ENCODE assay signal across 1 cellular context in the genomic region with DNA sequence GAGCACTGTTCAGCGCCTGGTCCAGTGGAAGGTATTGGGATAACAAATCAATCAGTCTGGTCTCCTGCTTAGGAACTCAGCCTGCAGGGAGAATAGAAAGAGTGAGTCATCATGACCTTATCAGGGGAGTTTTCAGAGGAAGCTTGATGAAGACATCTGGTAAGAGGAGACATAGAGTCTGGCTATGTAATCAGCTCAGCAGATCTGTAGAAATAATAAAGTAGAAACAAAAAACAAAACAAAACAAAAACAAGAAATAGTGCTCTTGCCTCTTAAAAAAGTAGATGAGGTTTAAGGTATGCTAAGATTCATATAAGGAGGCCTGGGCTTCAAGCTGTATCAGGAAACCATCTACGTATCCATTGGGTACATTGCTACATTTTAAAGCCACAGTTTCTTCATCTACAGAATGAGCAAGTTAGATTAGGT.
TF ChIP-seq lines count a peak whose summit lies in the region.

No MANE protein-coding gene starts in this region.

TF ChIP-seq in K562, 482 proteins besides CTCF, POLR2A, EP300 and RAD21 (continued from another document and continues in another):
- TF ChIP-seq GTF3C2 (IDR thresholded peaks at IDR 0.05; ENCODE audit: borderline replicate concordance, extremely low read depth, insufficient read length) (no peak), MTA3 (IDR thresholded peaks at IDR 0.05; ENCODE audit: borderline replicate concordance) (no peak), CEBPG (CRISPR knock-in tag; IDR thresholded peaks at IDR 0.05) (no peak), CEBPG (tag; conservative IDR thresholded peaks at IDR 0.05 in 1 of 2, IDR thresholded peaks at IDR 0.05 in 1 of 2) (peak; percentile 70 to 77), NCOA6 (IDR thresholded peaks at IDR 0.05) (no peak), NEUROD1 (IDR thresholded peaks at IDR 0.05; ENCODE audit: borderline replicate concordance, low read depth, low read length, partially characterized antibody) (peak; percentile 71), ARID1B (IDR thresholded peaks at IDR 0.05) (peak; percentile 94), MBD2 (IDR thresholded peaks at IDR 0.05; ENCODE audit: borderline replicate concordance, low read depth) (no peak), WHSC1 (IDR thresholded peaks at IDR 0.05; ENCODE audit: low read length) (no peak), RNF219 (CRISPR knock-in tag; IDR thresholded peaks at IDR 0.05) (no peak), PHF20 (IDR thresholded peaks at IDR 0.05; ENCODE audit: partially characterized antibody) (no peak), POLR2B (IDR thresholded peaks at IDR 0.05; ENCODE audit: low read depth, partially characterized antibody) (no peak), PRPF4 (IDR thresholded peaks at IDR 0.05; ENCODE audit: insufficient read depth, low read depth, low read length, poor library complexity, severe bottlenecking) (no peak), ZNF3 (CRISPR knock-in tag; IDR thresholded peaks at IDR 0.05) (no peak), ZNF431 (CRISPR knock-in tag; IDR thresholded peaks at IDR 0.05) (no peak), KDM4B (IDR thresholded peaks at IDR 0.05; ENCODE audit: borderline replicate concordance in 2 of 2, low read depth in 1 of 2) (no peak), CHD4 (IDR thresholded peaks at IDR 0.05; ENCODE audit: insufficient read depth, insufficient replicate concordance, low read depth, low read length, poor library complexity, severe bottlenecking) (no peak), SMAD1 (IDR thresholded peaks at IDR 0.05; ENCODE audit: low read depth, low read length, partially characterized antibody) (peak; percentile 39), ZNF280A (IDR thresholded peaks at IDR 0.05; ENCODE audit: low read depth, partially characterized antibody) (no peak), CBFA2T2 (conservative IDR thresholded peaks at IDR 0.05) (peak; percentile 56; the same call in 1 of the 2 replicates), EHMT2 (IDR thresholded peaks at IDR 0.05) (peak; percentile 41; the same call in 1 of the 2 replicates), PBX2 (CRISPR knock-in tag; IDR thresholded peaks at IDR 0.05; ENCODE audit: low read depth) (no peak), PBX2 (tag; conservative IDR thresholded peaks at IDR 0.05; ENCODE audit: low read depth) (peak; percentile 80), ZNF785 (CRISPR knock-in tag; IDR thresholded peaks at IDR 0.05) (no peak), ZSCAN29 (IDR thresholded peaks at IDR 0.05) (no peak), CHD2 (IDR thresholded peaks at IDR 0.05; ENCODE audit: low read depth, low read length) (no peak), L3MBTL2 (IDR thresholded peaks at IDR 0.05) (no peak), USF1 (CRISPR knock-in tag; IDR thresholded peaks at IDR 0.05) (no peak), ARNT (IDR thresholded peaks at IDR 0.05) (no peak), TEAD4 (IDR thresholded peaks at IDR 0.05; ENCODE audit: low read length) (peak; percentile 65), TEAD4 (CRISPR knock-in tag; IDR thresholded peaks at IDR 0.05; ENCODE audit: borderline replicate concordance) (no peak), RBM14 (IDR thresholded peaks at IDR 0.05; ENCODE audit: borderline replicate concordance, insufficient read depth, low read depth, low read length) (no peak), SMAD4 (CRISPR knock-in tag; conservative IDR thresholded peaks at IDR 0.05) (peak; percentile 60; the same call in 1 of the 2 replicates), JUN (IDR thresholded peaks at IDR 0.05; ENCODE audit: borderline replicate concordance, low read depth, low read length) (peak; percentile 97), JUN (CRISPR knock-in tag; IDR thresholded peaks at IDR 0.05; ENCODE audit: borderline replicate concordance) (no peak), CTBP1 (IDR thresholded peaks at IDR 0.05; ENCODE audit: borderline replicate concordance) (peak; percentile 80; the same call in 1 of the 2 replicates), ZNF76 (CRISPR knock-in tag; IDR thresholded peaks at IDR 0.05; ENCODE audit: borderline replicate concordance) (no peak), MAFF (IDR thresholded peaks at IDR 0.05; ENCODE audit: low read length) (peak; percentile 17; the same call in 1 of the 2 replicates), DPF2 (IDR thresholded peaks at IDR 0.05) (peak; percentile 95), NBN (IDR thresholded peaks at IDR 0.05; ENCODE audit: low read depth) (0 out of 2 replicates have a peak, but pooled peaks have one; percentile 29), FIP1L1 (IDR thresholded peaks at IDR 0.05; ENCODE audit: low read depth, low read length, poor library complexity, severe bottlenecking) (no peak), NR1H2 (CRISPR knock-in tag; IDR thresholded peaks at IDR 0.05) (no peak)
- TF ChIP-seq, protein P1, sequence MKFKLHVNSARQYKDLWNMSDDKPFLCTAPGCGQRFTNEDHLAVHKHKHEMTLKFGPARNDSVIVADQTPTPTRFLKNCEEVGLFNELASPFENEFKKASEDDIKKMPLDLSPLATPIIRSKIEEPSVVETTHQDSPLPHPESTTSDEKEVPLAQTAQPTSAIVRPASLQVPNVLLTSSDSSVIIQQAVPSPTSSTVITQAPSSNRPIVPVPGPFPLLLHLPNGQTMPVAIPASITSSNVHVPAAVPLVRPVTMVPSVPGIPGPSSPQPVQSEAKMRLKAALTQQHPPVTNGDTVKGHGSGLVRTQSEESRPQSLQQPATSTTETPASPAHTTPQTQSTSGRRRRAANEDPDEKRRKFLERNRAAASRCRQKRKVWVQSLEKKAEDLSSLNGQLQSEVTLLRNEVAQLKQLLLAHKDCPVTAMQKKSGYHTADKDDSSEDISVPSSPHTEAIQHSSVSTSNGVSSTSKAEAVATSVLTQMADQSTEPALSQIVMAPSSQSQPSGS (CRISPR knock-in tag; IDR thresholded peaks at IDR 0.05): no peak
- TF ChIP-seq, protein P2, sequence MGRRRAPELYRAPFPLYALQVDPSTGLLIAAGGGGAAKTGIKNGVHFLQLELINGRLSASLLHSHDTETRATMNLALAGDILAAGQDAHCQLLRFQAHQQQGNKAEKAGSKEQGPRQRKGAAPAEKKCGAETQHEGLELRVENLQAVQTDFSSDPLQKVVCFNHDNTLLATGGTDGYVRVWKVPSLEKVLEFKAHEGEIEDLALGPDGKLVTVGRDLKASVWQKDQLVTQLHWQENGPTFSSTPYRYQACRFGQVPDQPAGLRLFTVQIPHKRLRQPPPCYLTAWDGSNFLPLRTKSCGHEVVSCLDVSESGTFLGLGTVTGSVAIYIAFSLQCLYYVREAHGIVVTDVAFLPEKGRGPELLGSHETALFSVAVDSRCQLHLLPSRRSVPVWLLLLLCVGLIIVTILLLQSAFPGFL (CRISPR knock-in tag; IDR thresholded peaks at IDR 0.05): no peak
- TF ChIP-seq, protein P3, sequence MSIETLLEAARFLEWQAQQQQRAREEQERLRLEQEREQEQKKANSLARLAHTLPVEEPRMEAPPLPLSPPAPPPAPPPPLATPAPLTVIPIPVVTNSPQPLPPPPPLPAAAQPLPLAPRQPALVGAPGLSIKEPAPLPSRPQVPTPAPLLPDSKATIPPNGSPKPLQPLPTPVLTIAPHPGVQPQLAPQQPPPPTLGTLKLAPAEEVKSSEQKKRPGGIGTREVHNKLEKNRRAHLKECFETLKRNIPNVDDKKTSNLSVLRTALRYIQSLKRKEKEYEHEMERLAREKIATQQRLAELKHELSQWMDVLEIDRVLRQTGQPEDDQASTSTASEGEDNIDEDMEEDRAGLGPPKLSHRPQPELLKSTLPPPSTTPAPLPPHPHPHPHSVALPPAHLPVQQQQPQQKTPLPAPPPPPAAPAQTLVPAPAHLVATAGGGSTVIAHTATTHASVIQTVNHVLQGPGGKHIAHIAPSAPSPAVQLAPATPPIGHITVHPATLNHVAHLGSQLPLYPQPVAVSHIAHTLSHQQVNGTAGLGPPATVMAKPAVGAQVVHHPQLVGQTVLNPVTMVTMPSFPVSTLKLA (conservative IDR thresholded peaks at IDR 0.05): no peak
- TF ChIP-seq, protein P4, sequence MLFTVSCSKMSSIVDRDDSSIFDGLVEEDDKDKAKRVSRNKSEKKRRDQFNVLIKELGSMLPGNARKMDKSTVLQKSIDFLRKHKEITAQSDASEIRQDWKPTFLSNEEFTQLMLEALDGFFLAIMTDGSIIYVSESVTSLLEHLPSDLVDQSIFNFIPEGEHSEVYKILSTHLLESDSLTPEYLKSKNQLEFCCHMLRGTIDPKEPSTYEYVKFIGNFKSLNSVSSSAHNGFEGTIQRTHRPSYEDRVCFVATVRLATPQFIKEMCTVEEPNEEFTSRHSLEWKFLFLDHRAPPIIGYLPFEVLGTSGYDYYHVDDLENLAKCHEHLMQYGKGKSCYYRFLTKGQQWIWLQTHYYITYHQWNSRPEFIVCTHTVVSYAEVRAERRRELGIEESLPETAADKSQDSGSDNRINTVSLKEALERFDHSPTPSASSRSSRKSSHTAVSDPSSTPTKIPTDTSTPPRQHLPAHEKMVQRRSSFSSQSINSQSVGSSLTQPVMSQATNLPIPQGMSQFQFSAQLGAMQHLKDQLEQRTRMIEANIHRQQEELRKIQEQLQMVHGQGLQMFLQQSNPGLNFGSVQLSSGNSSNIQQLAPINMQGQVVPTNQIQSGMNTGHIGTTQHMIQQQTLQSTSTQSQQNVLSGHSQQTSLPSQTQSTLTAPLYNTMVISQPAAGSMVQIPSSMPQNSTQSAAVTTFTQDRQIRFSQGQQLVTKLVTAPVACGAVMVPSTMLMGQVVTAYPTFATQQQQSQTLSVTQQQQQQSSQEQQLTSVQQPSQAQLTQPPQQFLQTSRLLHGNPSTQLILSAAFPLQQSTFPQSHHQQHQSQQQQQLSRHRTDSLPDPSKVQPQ (CRISPR knock-in tag; IDR thresholded peaks at IDR 0.05; ENCODE audit: borderline replicate concordance): no peak
